13 cellular contexts compared by ENCODE assay signal in the genomic region with DNA sequence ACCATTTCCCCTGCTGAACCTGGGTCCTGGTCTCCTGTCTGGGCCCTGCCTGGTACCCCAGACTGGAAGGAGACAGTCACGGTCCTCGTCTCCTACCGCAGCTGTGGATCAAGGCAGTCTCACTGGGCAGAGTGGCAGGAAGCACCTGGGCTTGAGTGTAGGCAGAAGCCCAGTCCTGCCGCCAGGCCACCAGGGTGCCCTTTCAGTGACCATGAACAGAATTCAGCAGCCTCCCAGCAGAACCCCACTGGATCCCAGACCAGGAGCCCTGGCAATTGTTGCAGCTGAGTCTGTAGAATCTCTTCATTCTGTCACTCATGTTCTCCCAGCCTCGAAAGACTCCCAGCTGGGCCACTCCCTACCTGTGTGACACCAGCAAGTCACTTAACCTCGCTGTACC. TPM values are rescaled to one million over a fixed set of nuclear protein-coding genes. Genes with fewer than 3 reads are reported as not detected.
"Had no signal": no experiment of that assay in that cellular context is flagged by ENCODE, and none has a peak within 500 bp of the region (broad histone marks: within the 10 kb centered on the region; RNA-seq: fewer than 3 reads in every experiment).

No MANE protein-coding gene starts in this region.

- H3K36me3 ChIP-seq: adrenal gland, lower lobe of right lung, pancreas had no signal

- FAIRE-seq: pancreas had no signal

- DNase-seq: activated CD4-positive, alpha-beta T cell treated with anti-CD3 and anti-CD28 coated beads, Interleukin-2, amount 10 ng/mL, durations not matched to agents 24 days and 14 days; activated CD8-positive, alpha-beta memory T cell treated with anti-CD3 and anti-CD28 coated beads for 24 hours; activated naive CD4-positive, alpha-beta T cell treated with anti-CD3 and anti-CD28 coated beads, Interleukin-2, amount 50 U/mL, for 16 hours; adrenal gland; cortex of kidney; effector memory CD8-positive, alpha-beta T cell; erythroblast; immature natural killer cell; lower lobe of right lung; stimulated activated CD4-positive, alpha-beta T cell treated with anti-CD3 and anti-CD28 coated beads, Interleukin-4, amount 100 ng/mL, for 4 hours; stimulated activated naive CD8-positive, alpha-beta T cell treated with anti-CD3 and anti-CD28 coated beads, Interleukin-15, amount 100 ng/mL, for 72 hours had no signal

- H3K4me3 ChIP-seq: adrenal gland, lower lobe of right lung, pancreas had no signal

- H3K27ac ChIP-seq: adrenal gland, lower lobe of right lung, pancreas had no signal

- H3K4me1 ChIP-seq: adrenal gland, lower lobe of right lung had no signal

- H3K9me3 ChIP-seq: adrenal gland, lower lobe of right lung, pancreas had no signal

- H3K27me3 ChIP-seq: adrenal gland, pancreas had no signal

- ATAC-seq: effector memory CD8-positive, alpha-beta T cell; stimulated activated naive CD8-positive, alpha-beta T cell treated with anti-CD3 and anti-CD28 coated beads, Interleukin-15, amount 100 ng/mL, for 72 hours; T-cell had no signal

RNA-seq across cellular contexts. Expression of a gene that starts 25.5 kb away (rescaled TPM):
- polyA plus RNA-seq: immature natural killer cell had no signal
